ENCODE assay signal across 18 cellular contexts in genomic region chr9:18498947-18499585, GRCh38. TPM values are rescaled to one million over a fixed set of nuclear protein-coding genes. Genes with fewer than 3 reads are reported as not detected.
A peak's percentile ranks its signal among the peaks of the same experiment; 100 is the strongest.
DNase-seq lines count a peak whose midpoint lies in the region; ATAC-seq and TF ChIP-seq lines count a peak whose summit lies in the region.
"Had no signal": no experiment of that assay in that cellular context is flagged by ENCODE, and none has a peak within 500 bp of the region (broad histone marks: within the 10 kb centered on the region; RNA-seq: fewer than 3 reads in every experiment).

No MANE protein-coding gene starts in this region.

- TF ChIP-seq CTCF in LNCaP clone FGC (IDR thresholded peaks at IDR 0.05; ENCODE audit: control insufficient read depth, extremely low read depth, insufficient read depth) (no peak), lower lobe of right lung (IDR thresholded peaks at IDR 0.05) (no peak), upper lobe of right lung (IDR thresholded peaks at IDR 0.05) (no peak)

- no peak overlapping the region for H3K27ac ChIP-seq in lower lobe of right lung
- H3K27ac ChIP-seq in upper lobe of right lung: no peak overlapping the region

- intact Hi-C loops in lower lobe of right lung (cut with DNase I): no loop called here
- intact Hi-C loops in upper lobe of right lung (cut with DNase I): no loop called here

- H3K27me3 ChIP-seq in lower lobe of right lung (ENCODE audit: low read depth): no peaks in the 10 kb centered on the region
- H3K27me3 ChIP-seq in upper lobe of right lung: no peaks in the 10 kb centered on the region
- H3K27me3 ChIP-seq: MG63 had no signal

- H3K4me3 ChIP-seq in LNCaP clone FGC (ENCODE audit: low read depth, low read length): no peak overlapping the region
- H3K4me3 ChIP-seq in lower lobe of right lung: no peak overlapping the region
- H3K4me3 ChIP-seq in upper lobe of right lung: no peak overlapping the region
- H3K4me3 ChIP-seq: MG63 had no signal

- peaks cover 8% of the 10 kb centered on the region for H3K4me1 ChIP-seq in lower lobe of right lung
- H3K4me1 ChIP-seq in upper lobe of right lung: no peaks in the 10 kb centered on the region

- DNase-seq in LNCaP clone FGC (ENCODE audit: low read depth): peak; percentile 43
- DNase-seq in lower lobe of right lung: no peak
- no peak for DNase-seq in upper lobe of right lung
- no peak for DNase-seq in NCI-H128 (lab: John Stamatoyannopoulos, UW; ENCODE audit: unreplicated experiment)
- DNase-seq: ACHN; C1 segment of cervical spinal cord; CD8-positive, alpha-beta memory T cell; H9; Karpas-422; MG63; NCI-H1048; NCI-H2081 treated with DMSO at 0.1 percent for 48 hours; NCI-H774; RPMI8226; SIG-M5 had no signal

- H3K36me3 ChIP-seq in lower lobe of right lung (no peaks in the 10 kb centered on the region), upper lobe of right lung (no peaks in the 10 kb centered on the region)

- peak; percentile 51 for ATAC-seq in SK-N-SH treated with all-trans-retinoic acid at 6 μM for 48 hours
- peak; percentile 25 to 27 for ATAC-seq in lower lobe of right lung
- ATAC-seq in upper lobe of right lung: peak; percentile 17
- ATAC-seq in HG02610 (IDR thresholded peaks at IDR 0.05; ENCODE audit: unreplicated experiment): no peak
- no peak for ATAC-seq in GM19397 (IDR thresholded peaks at IDR 0.05; ENCODE audit: unreplicated experiment)

- H3K9me3 ChIP-seq in lower lobe of right lung: no peaks in the 10 kb centered on the region
- no peaks in the 10 kb centered on the region for H3K9me3 ChIP-seq in upper lobe of right lung

TF ChIP-seq in SK-N-SH treated with all-trans-retinoic acid at 6 μM for 48 hours, 23 proteins besides CTCF, POLR2A, EP300 and RAD21:
- TF ChIP-seq ESRRG (CRISPR knock-in tag; IDR thresholded peaks at IDR 0.05) (no peak), TOX (CRISPR knock-in tag; IDR thresholded peaks at IDR 0.05; ENCODE audit: borderline replicate concordance) (no peak), ARNTL (CRISPR knock-in tag; IDR thresholded peaks at IDR 0.05; ENCODE audit: borderline replicate concordance, low read depth) (no peak), BACH2 (CRISPR knock-in tag; IDR thresholded peaks at IDR 0.05; ENCODE audit: borderline replicate concordance) (no peak), PPARA (CRISPR knock-in tag; IDR thresholded peaks at IDR 0.05; ENCODE audit: borderline replicate concordance) (no peak), TCF4 (CRISPR knock-in tag; IDR thresholded peaks at IDR 0.05; ENCODE audit: borderline replicate concordance) (no peak), ZC3H10 (CRISPR knock-in tag; IDR thresholded peaks at IDR 0.05) (no peak), CSRNP3 (CRISPR knock-in tag; IDR thresholded peaks at IDR 0.05) (no peak), ISL1 (CRISPR knock-in tag; IDR thresholded peaks at IDR 0.05) (no peak), ZFP30 (CRISPR knock-in tag; IDR thresholded peaks at IDR 0.05) (no peak), CSDC2 (CRISPR knock-in tag; IDR thresholded peaks at IDR 0.05) (no peak), SNAI2 (CRISPR knock-in tag; IDR thresholded peaks at IDR 0.05) (no peak)

RNA-seq across cellular contexts. Expression of gene ADAMTSL1, which starts 25.1 kb away (rescaled TPM):
- total RNA-seq in lower lobe of right lung (3.7 TPM), upper lobe of right lung (7.3 TPM)
- total RNA-seq: CD8-positive, alpha-beta memory T cell had no signal

Comparison
In these comparisons a context has a peak if more than half of its experiments do, and no peak if none do; other contexts are left out.
1. ATAC-seq: peak in SK-N-SH treated with all-trans-retinoic acid at 6 μM for 48 hours (single experiment), lower lobe of right lung (2 of 2) and upper lobe of right lung (single experiment); none in HG02610 (single experiment) and GM19397 (single experiment).